ENCODE assay signal across 19 cellular contexts in genomic region chr1:30321216-30321910, GRCh38.
DNase-seq lines count a peak whose midpoint lies in the region; TF ChIP-seq lines count a peak whose summit lies in the region.
"Had no signal": no experiment of that assay in that cellular context is flagged by ENCODE, and none has a peak within 500 bp of the region (broad histone marks: within the 10 kb centered on the region; RNA-seq: fewer than 3 reads in every experiment).

No MANE protein-coding gene starts in this region.

- H3K36me3 Mint-ChIP-seq in osteocyte (ENCODE audit: unreplicated experiment): no peaks in the 10 kb centered on the region
- H3K36me3 Mint-ChIP-seq: activated naive CD8-positive, alpha-beta T cell treated with anti-CD3 and anti-CD28 coated beads, Interleukin-2, amount 10 ng/mL, durations not matched to agents 7 days and 5 days; CD8-positive, alpha-beta T cell; neural progenitor cell; stimulated activated naive B cell treated with anti-CD40 and anti-IgM and Interleukin-4, amounts not matched to agents 10 μg/mL and 1 μg/mL and 100 μg/mL, for 72 hours had no signal

- H3K9me3 Mint-ChIP-seq in osteocyte (ENCODE audit: unreplicated experiment): no peaks in the 10 kb centered on the region
- H3K9me3 Mint-ChIP-seq: activated naive CD8-positive, alpha-beta T cell treated with anti-CD3 and anti-CD28 coated beads, Interleukin-2, amount 10 ng/mL, durations not matched to agents 7 days and 5 days; CD8-positive, alpha-beta T cell; neural progenitor cell; T-helper 1 cell treated with Interleukin-12 subunit alpha and Interleukin-12 subunit beta and Interleukin-4 antibody, amounts not matched to agents 30 μg/mL and 1 μg/mL, for 36 hours had no signal

- no peaks in the 10 kb centered on the region for H3K27me3 Mint-ChIP-seq in osteocyte (ENCODE audit: unreplicated experiment)
- H3K27me3 Mint-ChIP-seq: activated naive CD8-positive, alpha-beta T cell treated with anti-CD3 and anti-CD28 coated beads, Interleukin-2, amount 10 ng/mL, durations not matched to agents 7 days and 5 days had no signal

- DNase-seq in COR-L47 (lab: John Stamatoyannopoulos, UW) (peak; percentile 84), NCI-H1694 (lab: John Stamatoyannopoulos, UW) (peak; percentile 83), SHP77 (lab: John Stamatoyannopoulos, UW) (peak; percentile 84 to 86), osteocyte (ENCODE audit: extremely low spot score, unreplicated experiment) (peak; percentile 78), NCI-H2029 (lab: John Stamatoyannopoulos, UW) (no peak), NCI-H146 treated with DMSO at 0.1 percent for 48 hours (lab: John Stamatoyannopoulos, UW; ENCODE audit: unreplicated experiment) (no peak)
- DNase-seq in NK-92 treated with Interleukin-12 subunit alpha and Interleukin-12 subunit beta, amount 100 ng/mL, for 24 hours (lab: John Stamatoyannopoulos, UW): no peak
- DNase-seq: activated CD4-positive, alpha-beta T cell treated with anti-CD3 and anti-CD28 coated beads for 36 hours; activated effector memory CD4-positive, alpha-beta T cell treated with Interleukin-2 at 50 U/mL for 16 hours; activated naive CD8-positive, alpha-beta T cell treated with anti-CD3 and anti-CD28 coated beads, Interleukin-2, amount 10 ng/mL, durations not matched to agents 7 days and 5 days; effector CD8-positive, alpha-beta T cell; hypothalamus; mucosa of descending colon; NCI-H1048; NCI-H226; stimulated activated naive B cell treated with anti-CD40 and anti-IgM and Interleukin-4, amounts not matched to agents 10 μg/mL and 1 μg/mL and 100 μg/mL, for 72 hours had no signal

- no peak overlapping the region for H3K4me3 Mint-ChIP-seq in osteocyte (ENCODE audit: unreplicated experiment)
- H3K4me3 Mint-ChIP-seq: activated CD4-positive, alpha-beta T cell treated with anti-CD3 and anti-CD28 coated beads for 36 hours; activated naive CD8-positive, alpha-beta T cell treated with anti-CD3 and anti-CD28 coated beads, Interleukin-2, amount 10 ng/mL, durations not matched to agents 7 days and 5 days; CD8-positive, alpha-beta T cell; neural progenitor cell; stimulated activated naive B cell treated with anti-CD40 and anti-IgM and Interleukin-4, amounts not matched to agents 10 μg/mL and 1 μg/mL and 100 μg/mL, for 72 hours; T-helper 1 cell treated with Interleukin-12 subunit alpha and Interleukin-12 subunit beta and Interleukin-4 antibody, amounts not matched to agents 30 μg/mL and 1 μg/mL, for 36 hours had no signal

- no peak for TF ChIP-seq CTCF in osteocyte (IDR thresholded peaks at IDR 0.05)

- no peak overlapping the region for H3K27ac Mint-ChIP-seq in osteocyte (ENCODE audit: unreplicated experiment)
- H3K27ac Mint-ChIP-seq: activated CD4-positive, alpha-beta T cell treated with anti-CD3 and anti-CD28 coated beads for 36 hours; activated naive CD8-positive, alpha-beta T cell treated with anti-CD3 and anti-CD28 coated beads, Interleukin-2, amount 10 ng/mL, durations not matched to agents 7 days and 5 days; CD8-positive, alpha-beta T cell; neural progenitor cell; stimulated activated naive B cell treated with anti-CD40 and anti-IgM and Interleukin-4, amounts not matched to agents 10 μg/mL and 1 μg/mL and 100 μg/mL, for 72 hours; T-helper 1 cell treated with Interleukin-12 subunit alpha and Interleukin-12 subunit beta and Interleukin-4 antibody, amounts not matched to agents 30 μg/mL and 1 μg/mL, for 36 hours had no signal

- H3K4me1 Mint-ChIP-seq in osteocyte (ENCODE audit: unreplicated experiment): no peaks in the 10 kb centered on the region
- H3K4me1 Mint-ChIP-seq: activated CD4-positive, alpha-beta T cell treated with anti-CD3 and anti-CD28 coated beads for 36 hours; activated naive CD8-positive, alpha-beta T cell treated with anti-CD3 and anti-CD28 coated beads, Interleukin-2, amount 10 ng/mL, durations not matched to agents 7 days and 5 days; stimulated activated naive B cell treated with anti-CD40 and anti-IgM and Interleukin-4, amounts not matched to agents 10 μg/mL and 1 μg/mL and 100 μg/mL, for 72 hours had no signal

Comparison
In these comparisons a context has a peak if more than half of its experiments do, and no peak if none do; other contexts are left out.
1. DNase-seq: peak in COR-L47 (single experiment), NCI-H1694 (single experiment), SHP77 (2 of 2) and osteocyte (single experiment); none in NK-92 treated with Interleukin-12 subunit alpha and Interleukin-12 subunit beta, amount 100 ng/mL, for 24 hours (single experiment), NCI-H2029 (single experiment) and NCI-H146 treated with DMSO at 0.1 percent for 48 hours (single experiment).